Comparison of ENCODE assay signal across 1 cellular context in genomic region chr10:15859865-15860691, GRCh38.
TF ChIP-seq lines count a peak whose summit lies in the region.

MINDY3 (minus strand) TSS chr10:15860507; CDS start chr10:15860299, 208 bp downstream.

TF ChIP-seq in HepG2, 621 proteins besides CTCF, POLR2A, EP300 and RAD21 (continued from another document and continues in another):
- TF ChIP-seq PAXIP1 (CRISPR knock-in tag; conservative IDR thresholded peaks at IDR 0.05) (0 out of 2 replicates have a peak, but pooled peaks have one; percentile 15), ZNF292 (CRISPR knock-in tag; IDR thresholded peaks at IDR 0.05; ENCODE audit: borderline replicate concordance, low read depth) (0 out of 2 replicates have a peak, but pooled peaks have one; percentile 53), FOXO1 (CRISPR knock-in tag; IDR thresholded peaks at IDR 0.05) (no peak), PAX8 (CRISPR knock-in tag; IDR thresholded peaks at IDR 0.05; ENCODE audit: borderline replicate concordance) (no peak), TCF12 (IDR thresholded peaks at IDR 0.05) (no peak), TCF12 (CRISPR knock-in tag; IDR thresholded peaks at IDR 0.05) (0 out of 2 replicates have a peak, but pooled peaks have one; percentile 27), ZNF557 (CRISPR knock-in tag; IDR thresholded peaks at IDR 0.05) (no peak), MTERF4 (CRISPR knock-in tag; IDR thresholded peaks at IDR 0.05) (no peak), ZNF713 (CRISPR knock-in tag; IDR thresholded peaks at IDR 0.05) (no peak), KDM1A (CRISPR knock-in tag; IDR thresholded peaks at IDR 0.05) (no peak), FOXA3 (CRISPR knock-in tag; IDR thresholded peaks at IDR 0.05) (peak; percentile 13; the same call in 1 of the 2 replicates), ZNF629 (CRISPR knock-in tag; conservative IDR thresholded peaks at IDR 0.05) (no peak), ZBED4 (CRISPR knock-in tag; IDR thresholded peaks at IDR 0.05; ENCODE audit: borderline replicate concordance) (0 out of 2 replicates have a peak, but pooled peaks have one; percentile 24), SRSF9 (IDR thresholded peaks at IDR 0.05; ENCODE audit: borderline replicate concordance, insufficient read depth, low read depth, low read length, poor library complexity, severe bottlenecking) (no peak), EHMT2 (IDR thresholded peaks at IDR 0.05; ENCODE audit: borderline replicate concordance, low read depth, low read length) (peak; percentile 97; the same call in 1 of the 2 replicates), ZFP62 (CRISPR knock-in tag; IDR thresholded peaks at IDR 0.05) (no peak), CC2D1A (CRISPR knock-in tag; IDR thresholded peaks at IDR 0.05) (no peak), PHF8 (CRISPR knock-in tag; IDR thresholded peaks at IDR 0.05) (peak; percentile 80), ARID4A (CRISPR knock-in tag; IDR thresholded peaks at IDR 0.05; ENCODE audit: borderline replicate concordance) (peak; percentile 87), KLF15 (CRISPR knock-in tag; IDR thresholded peaks at IDR 0.05; ENCODE audit: borderline replicate concordance) (no peak), JDP2 (CRISPR knock-in tag; IDR thresholded peaks at IDR 0.05; ENCODE audit: borderline replicate concordance) (no peak), TOPORS (CRISPR knock-in tag; IDR thresholded peaks at IDR 0.05) (peak; percentile 49; the same call in 1 of the 2 replicates), ZNF33B (CRISPR knock-in tag; IDR thresholded peaks at IDR 0.05) (0 out of 2 replicates have a peak, but pooled peaks have one; percentile 13), ZNF772 (CRISPR knock-in tag; IDR thresholded peaks at IDR 0.05) (no peak), YY1 (IDR thresholded peaks at IDR 0.05; ENCODE audit: insufficient read depth, insufficient replicate concordance, low read depth, low read length) (peak; percentile 11), ZBTB39 (CRISPR knock-in tag; IDR thresholded peaks at IDR 0.05) (no peak), LRRFIP1 (CRISPR knock-in tag; conservative IDR thresholded peaks at IDR 0.05) (no peak), ZNF350 (CRISPR knock-in tag; IDR thresholded peaks at IDR 0.05; ENCODE audit: borderline replicate concordance, low read depth) (peak; percentile 68; the same call in 1 of the 2 replicates), KDM5B (CRISPR knock-in tag; IDR thresholded peaks at IDR 0.05; ENCODE audit: borderline replicate concordance) (peak; percentile 49), MXD1 (CRISPR knock-in tag; IDR thresholded peaks at IDR 0.05) (peak; percentile 32; the same call in 1 of the 2 replicates), HMG20A (CRISPR knock-in tag; IDR thresholded peaks at IDR 0.05; ENCODE audit: borderline replicate concordance) (no peak), ZNF552 (CRISPR knock-in tag; IDR thresholded peaks at IDR 0.05; ENCODE audit: borderline replicate concordance) (no peak), ZNF468 (CRISPR knock-in tag; IDR thresholded peaks at IDR 0.05) (0 out of 2 replicates have a peak, but pooled peaks have one; percentile 19), KMT2A (CRISPR knock-in tag; IDR thresholded peaks at IDR 0.05) (peak; percentile 52; the same call in 1 of the 2 replicates), ZNF275 (CRISPR knock-in tag; IDR thresholded peaks at IDR 0.05; ENCODE audit: borderline replicate concordance) (0 out of 2 replicates have a peak, but pooled peaks have one; percentile 54), HIC2 (CRISPR knock-in tag; IDR thresholded peaks at IDR 0.05; ENCODE audit: low read depth) (peak; percentile 68; the same call in 1 of the 2 replicates), ZNF160 (CRISPR knock-in tag; IDR thresholded peaks at IDR 0.05) (0 out of 2 replicates have a peak, but pooled peaks have one; percentile 64), ZSCAN12 (CRISPR knock-in tag; IDR thresholded peaks at IDR 0.05) (no peak), GABPB1 (CRISPR knock-in tag; IDR thresholded peaks at IDR 0.05) (peak; percentile 96)
